ENCODE assay signal across 7 cellular contexts in the genomic region with DNA sequence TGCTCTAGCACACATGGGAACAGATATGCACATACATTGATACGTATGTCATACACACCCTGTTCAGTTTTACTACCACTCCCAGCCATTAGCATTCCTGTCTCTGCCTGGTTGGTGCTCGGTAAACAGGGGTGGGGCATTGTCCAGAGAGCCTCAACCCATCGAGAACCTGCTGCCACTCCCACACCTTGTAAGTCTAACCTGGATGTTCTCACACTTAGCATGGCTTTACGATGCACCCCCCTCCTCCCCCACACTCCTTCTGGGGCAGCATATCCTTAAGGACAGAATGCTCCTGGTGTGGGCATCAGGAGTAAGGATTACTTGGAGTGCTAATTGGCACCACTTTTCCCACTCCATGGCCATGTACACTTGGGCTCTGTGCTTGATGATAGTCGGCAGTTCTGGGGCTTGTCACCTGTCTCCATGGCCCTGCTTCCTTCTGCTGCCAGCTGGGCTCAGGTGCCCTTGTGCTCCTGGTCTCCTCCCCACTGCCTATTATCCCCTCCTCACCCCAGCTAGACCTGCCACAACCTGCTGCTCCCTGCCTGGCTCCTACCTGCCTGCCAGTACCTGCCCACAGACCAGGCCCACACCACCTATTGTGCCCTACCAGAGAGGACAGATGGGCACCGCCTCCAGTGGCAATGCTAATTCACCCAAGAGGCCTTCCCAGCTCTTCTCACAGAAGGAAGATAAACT. TPM values are rescaled to one million over a fixed set of nuclear protein-coding genes. Genes with fewer than 3 reads are reported as not detected.
DNase-seq lines count a peak whose midpoint lies in the region; ATAC-seq, FAIRE-seq and TF ChIP-seq lines count a peak whose summit lies in the region.

No MANE protein-coding gene starts in this region.

- no peak overlapping the region for H3K14ac ChIP-seq in H1 (ENCODE audit: insufficient read length)

- no peak overlapping the region for H2BK5ac ChIP-seq in H1 (ENCODE audit: low read depth, low read length)

- H2AK5ac ChIP-seq in H1 (ENCODE audit: low read depth, low read length), result 0 out of 2 replicates have a peak overlapping the region, but pooled peaks have one; percentile 24

- peaks cover 2% of the 10 kb centered on the region; the same call in 1 of the 2 replicates for H3K23me2 ChIP-seq in H1 (ENCODE audit: low read depth, low read length)

- H3K79me2 ChIP-seq in H1 (ENCODE audit: control insufficient read depth in 1 of 2, insufficient read depth in 2 of 2, low read length in 2 of 2), result no peaks in the 10 kb centered on the region

- TF ChIP-seq POLR2A in H1 (IDR thresholded peaks at IDR 0.05; ENCODE audit: control extremely low read depth in 1 of 2, low read depth in 2 of 2, low read length in 2 of 2), result no peak
- no peak for TF ChIP-seq POLR2A in tibial nerve (IDR thresholded peaks at IDR 0.05)

- POLR2A ChIA-PET in H1 (lab: Charles Lee; ENCODE audit: partially characterized antibody), result interaction anchor here (0.6 to 9.1 kb wide), 13 partner anchors 8 to 76 kb away, joined by 3 to 105 read pairs (median 9); partner anchors contain the start of genes CASC3, MSL1 and NR1D1

- H2BK12ac ChIP-seq in H1 (ENCODE audit: low read depth, low read length), result no peak overlapping the region

- H3K4ac ChIP-seq in H1 (replicated peaks; ENCODE audit: insufficient read length, low read depth, low read length), result no peak overlapping the region

- no peak overlapping the region for H3K18ac ChIP-seq in H1 (ENCODE audit: extremely low read depth, low read length)

- H3K4me1 ChIP-seq in H1 (replicated peaks in 1 of 4; ENCODE audit: control insufficient read depth in 3 of 4, insufficient read depth in 4 of 4, low read length in 3 of 4) (peaks cover 5 to 20% (median 15%) of the 10 kb centered on the region in 4 experiments; a peak in 6 of 7 replicates), tibial nerve (peaks cover 0 to 39% (median 13%) of the 10 kb centered on the region in 4 donors)

- no peaks in the 10 kb centered on the region for H3K79me1 ChIP-seq in H1 (ENCODE audit: low read depth, low read length)

- peak overlapping the region; percentile 0 for H4K91ac ChIP-seq in H1 (replicated peaks; ENCODE audit: insufficient read length, low read length)

- H3K9ac ChIP-seq in H1 (replicated peaks in 1 of 4; ENCODE audit: extremely low read depth in 1 of 4, low read depth in 3 of 4, low read length in 3 of 4), result no peak overlapping the region

- no peaks in the 10 kb centered on the region for H3K9me3 ChIP-seq in H1 (ENCODE audit: insufficient read depth in 2 of 2, low read depth in 1 of 2, low read length in 1 of 2)
- no peaks in the 10 kb centered on the region for H3K9me3 ChIP-seq in tibial nerve

- TF ChIP-seq EP300 in H1 (IDR thresholded peaks at IDR 0.05; ENCODE audit: borderline replicate concordance in 1 of 2, low read depth in 2 of 2, low read length in 2 of 2), result no peak
- TF ChIP-seq EP300 in tibial nerve (IDR thresholded peaks at IDR 0.05), result no peak

- TF ChIP-seq CTCF in H1 (IDR thresholded peaks at IDR 0.05; ENCODE audit: control extremely low read depth in 1 of 3, insufficient read depth in 1 of 3, low read depth in 1 of 3, low read length in 3 of 3) (no peak), tibial nerve (IDR thresholded peaks at IDR 0.05) (no peak)

- no peak overlapping the region for H3K23ac ChIP-seq in H1 (ENCODE audit: insufficient read length)

- H2BK120ac ChIP-seq in H1 (replicated peaks; ENCODE audit: low read depth, low read length), result no peak overlapping the region

- no peak overlapping the region for H2BK20ac ChIP-seq in H1 (ENCODE audit: low read length)

- CTCF ChIA-PET in H1 (lab: Charles Lee; ENCODE audit: partially characterized antibody), result interaction anchor here (0.8 to 7.3 kb wide), 6 partner anchors 8 to 555 kb away, joined by 3 to 59 read pairs (median 6); no protein-coding TSS in a partner anchor

- peaks cover 2 to 19% of the 10 kb centered on the region in 2 experiments for H4K20me1 ChIP-seq in H1 (replicated peaks in 1 of 2; ENCODE audit: control insufficient read depth in 1 of 2, insufficient read depth in 2 of 2, low read length in 2 of 2)

- H3K27ac ChIP-seq in H1 (ENCODE audit: low read depth, low read length) (no peak overlapping the region), tibial nerve (peak overlapping the region in 2 of 4 donors; percentile 65 to 85)

- H2AFZ ChIP-seq in H1 (ENCODE audit: low read length), result no peak overlapping the region

- H3K56ac ChIP-seq in H1 (replicated peaks; ENCODE audit: insufficient read length, low read depth, low read length), result no peak overlapping the region

- H3K27me3 ChIP-seq in H7 (ENCODE audit: control insufficient read depth, insufficient read depth, low read length) (no peaks in the 10 kb centered on the region; the same call in 1 of the 2 replicates), H1 (replicated peaks in 1 of 4; ENCODE audit: control insufficient read depth in 3 of 4, extremely low read depth in 1 of 4, insufficient read depth in 3 of 4, low read length in 3 of 4) (no peaks in the 10 kb centered on the region), tibial nerve (no peaks in the 10 kb centered on the region)

- no peak for FAIRE-seq in H1 (lab: Jason Lieb, UNC)

- H3K36me3 ChIP-seq in H7 (replicated peaks; ENCODE audit: control insufficient read depth, insufficient read depth, low read length) (peaks cover 4% of the 10 kb centered on the region), H1 (ENCODE audit: control insufficient read depth in 2 of 4, insufficient read depth in 4 of 4, low read length in 3 of 4) (peaks cover 11 to 19% (median 12%) of the 10 kb centered on the region in 4 experiments; a peak in 7 of 8 replicates), tibial nerve (peaks cover 0 to 62% (median 0%) of the 10 kb centered on the region in 3 donors)

- no peak for TF ChIP-seq RAD21 in H1 (IDR thresholded peaks at IDR 0.05 in 1 of 2, conservative IDR thresholded peaks at IDR 0.05 in 1 of 2; ENCODE audit: low read depth in 2 of 2, low read length in 2 of 2)

- no peak for ATAC-seq in GM18867 (IDR thresholded peaks at IDR 0.05; ENCODE audit: unreplicated experiment)
- ATAC-seq in HG03442 (IDR thresholded peaks at IDR 0.05; ENCODE audit: unreplicated experiment), result no peak

- DNase-seq in H7 (peak; percentile 44), NCI-H510A (lab: John Stamatoyannopoulos, UW) (peak; percentile 83), H1 (ENCODE audit: low read depth in 1 of 2, low spot score in 2 of 2) (no peak), renal cortical epithelial cell (ENCODE audit: low read depth) (peak; percentile 47), tibial nerve (ENCODE audit: low spot score in 2 of 2) (no peak)

- H4K8ac ChIP-seq in H1 (ENCODE audit: extremely low read depth, insufficient read depth, low read length), result no peak overlapping the region

- no peak overlapping the region for H4K5ac ChIP-seq in H1 (ENCODE audit: insufficient read length, low read depth, low read length)

- peak overlapping the region; percentile 38 to 59; a peak in 3 of 4 replicates for H3K4me2 ChIP-seq in H1 (ENCODE audit: insufficient read depth in 1 of 2, low read depth in 2 of 2, low read length in 2 of 2)

- 82% methylated on average over 6 of the region's 6 CpGs; no CpG with 5 or more reads in 1 of the 2 experiments for WGBS in H1 (ENCODE audit: extremely low coverage in 1 of 2, insufficient coverage in 1 of 2, insufficient read length in 1 of 2, insufficient replicate concordance in 2 of 2, low coverage in 1 of 2, low lambda C conversion rate in 2 of 2, missing lambda C conversion rate in 1 of 2), 2 experiments
- 74 to 80% methylated on average over 6 of the region's 6 CpGs for WGBS in tibial nerve, 2 donors

- no peak overlapping the region for H3K4me3 ChIP-seq in H7 (ENCODE audit: insufficient read depth, low read depth, low read length)
- H3K4me3 ChIP-seq in H1 (ENCODE audit: extremely low read depth in 1 of 4, insufficient read depth in 2 of 4, low read depth in 3 of 4, low read length in 4 of 4), result peak overlapping the region in 1 of 4 experiments; percentile 80; a peak in 1 of 8 replicates
- H3K4me3 ChIP-seq in tibial nerve, result no peak overlapping the region

- H2BK15ac ChIP-seq in H1 (ENCODE audit: low read length), result no peak overlapping the region; the same call in 1 of the 2 replicates

RNA-seq across cellular contexts. Expression of gene RAPGEFL1, which starts 0.7 kb away (rescaled TPM):
- 3.9 and 5.4 TPM in 2 replicates for total RNA-seq in H7 (2014; rRNA removed; shearing (Covaris generic))
- 18.1 and 20.2 TPM in 2 replicates for total RNA-seq in H1 (2021; fragmentation: NEBNext Ultra II Directional; extraction: Animal tissue kit (Norgen Biotek cat#: 25700))
- 20.0 and 25.0 TPM in 2 replicates for polyA plus RNA-seq in H1 (2011; rRNA removed)
- polyA plus RNA-seq in H1 (2011; cell fraction: cytosol; rRNA removed), result 18.6 TPM
- 80.0 TPM for polyA plus RNA-seq in H1 (2011; cell fraction: nucleus; rRNA removed)
- polyA plus RNA-seq in H1 (2012, experiment 1 of 2), result 19.0 to 23.2 TPM (median 20.9 TPM) in 4 replicates
- 16.1 TPM for polyA plus RNA-seq in H1 (2012, experiment 2 of 2)
- polyA plus RNA-seq in H1 (2013, experiment 1 of 2), result 9.5 TPM
- 8.0 TPM for polyA plus RNA-seq in H1 (2013, experiment 2 of 2)
- 14.1 and 20.0 TPM in 2 replicates for polyA minus RNA-seq in H1 (2011; rRNA and poly(A)+ RNA removed)
- 12.9 TPM for polyA minus RNA-seq in H1 (2011; cell fraction: cytosol; rRNA and poly(A)+ RNA removed)
- 27.9 TPM for polyA minus RNA-seq in H1 (2011; cell fraction: nucleus; rRNA and poly(A)+ RNA removed)
- 1.8 TPM in 1 of 2 replicates, not detected in the other for total RNA-seq in renal cortical epithelial cell
- 10 to 100 TPM in 1 of 4 donors, 1 to 10 TPM in 3; 4.8 to 30.0 (median 6.9) TPM for total RNA-seq in tibial nerve

RNA-seq across cellular contexts. Expression of gene CASC3, which starts 36.2 kb away (rescaled TPM):
- total RNA-seq in H7 (2014; rRNA removed; shearing (Covaris generic)), result 55.4 and 76.0 TPM in 2 replicates
- 114 and 116 TPM in 2 replicates for total RNA-seq in H1 (2021; fragmentation: NEBNext Ultra II Directional; extraction: Animal tissue kit (Norgen Biotek cat#: 25700))
- 80.2 and 85.7 TPM in 2 replicates for polyA plus RNA-seq in H1 (2011; rRNA removed)
- 63.6 TPM for polyA plus RNA-seq in H1 (2011; cell fraction: cytosol; rRNA removed)
- 136 TPM for polyA plus RNA-seq in H1 (2011; cell fraction: nucleus; rRNA removed)
- polyA plus RNA-seq in H1 (2012, experiment 1 of 2), result 79.5 to 94.5 TPM (median 87.8 TPM) in 4 replicates
- 49.9 TPM for polyA plus RNA-seq in H1 (2012, experiment 2 of 2)
- 60.2 TPM for polyA plus RNA-seq in H1 (2013, experiment 1 of 2)
- 58.7 TPM for polyA plus RNA-seq in H1 (2013, experiment 2 of 2)
- 76.1 and 78.3 TPM in 2 replicates for polyA minus RNA-seq in H1 (2011; rRNA and poly(A)+ RNA removed)
- polyA minus RNA-seq in H1 (2011; cell fraction: cytosol; rRNA and poly(A)+ RNA removed), result 36.5 TPM
- 81.4 TPM for polyA minus RNA-seq in H1 (2011; cell fraction: nucleus; rRNA and poly(A)+ RNA removed)
- total RNA-seq in renal cortical epithelial cell (19.4 and 31.0 TPM in 2 replicates), tibial nerve (100 to 1,000 TPM in 1 of 4 donors, 10 to 100 TPM in 3; 85.2 to 122 (median 93.4) TPM)

RNA-seq across cellular contexts. Expression of gene WIPF2, which starts 42.5 kb away (rescaled TPM):
- total RNA-seq in H7 (2014; rRNA removed; shearing (Covaris generic)), result 3.7 and 5.4 TPM in 2 replicates
- 21.1 and 25.3 TPM in 2 replicates for total RNA-seq in H1 (2021; fragmentation: NEBNext Ultra II Directional; extraction: Animal tissue kit (Norgen Biotek cat#: 25700))
- polyA plus RNA-seq in H1 (2011; rRNA removed), result 6.9 and 9.2 TPM in 2 replicates
- polyA plus RNA-seq in H1 (2011; cell fraction: cytosol; rRNA removed), result 3.8 TPM
- 8.9 TPM for polyA plus RNA-seq in H1 (2011; cell fraction: nucleus; rRNA removed)
- polyA plus RNA-seq in H1 (2012, experiment 1 of 2), result 14.4 to 20.0 TPM (median 16.0 TPM) in 4 replicates
- polyA plus RNA-seq in H1 (2012, experiment 2 of 2), result 9.9 TPM
- 13.7 TPM for polyA plus RNA-seq in H1 (2013, experiment 1 of 2)
- polyA plus RNA-seq in H1 (2013, experiment 2 of 2), result 13.5 TPM
- 7.9 and 9.3 TPM in 2 replicates for polyA minus RNA-seq in H1 (2011; rRNA and poly(A)+ RNA removed)
- polyA minus RNA-seq in H1 (2011; cell fraction: cytosol; rRNA and poly(A)+ RNA removed), result 6.1 TPM
- polyA minus RNA-seq in H1 (2011; cell fraction: nucleus; rRNA and poly(A)+ RNA removed), result 4.3 TPM
- total RNA-seq in renal cortical epithelial cell (9.6 and 24.5 TPM in 2 replicates), tibial nerve (10 to 100 TPM in 2 of 4 donors, 1 to 10 TPM in 2; 7.7 to 11.1 (median 9.5) TPM)

RNA-seq across cellular contexts. Expression of gene MSL1, which starts 54.8 kb away (rescaled TPM):
- total RNA-seq in H7 (2014; rRNA removed; shearing (Covaris generic)), result 44.2 and 70.0 TPM in 2 replicates
- 66.5 and 69.2 TPM in 2 replicates for total RNA-seq in H1 (2021; fragmentation: NEBNext Ultra II Directional; extraction: Animal tissue kit (Norgen Biotek cat#: 25700))
- 18.2 and 24.1 TPM in 2 replicates for polyA plus RNA-seq in H1 (2011; rRNA removed)
- polyA plus RNA-seq in H1 (2011; cell fraction: cytosol; rRNA removed), result 39.2 TPM
- 50.9 TPM for polyA plus RNA-seq in H1 (2011; cell fraction: nucleus; rRNA removed)
- polyA plus RNA-seq in H1 (2012, experiment 1 of 2), result 47.3 to 75.1 TPM (median 51.3 TPM) in 4 replicates
- 24.4 TPM for polyA plus RNA-seq in H1 (2012, experiment 2 of 2)
- polyA plus RNA-seq in H1 (2013, experiment 1 of 2), result 59.8 TPM
- polyA plus RNA-seq in H1 (2013, experiment 2 of 2), result 53.4 TPM
- polyA minus RNA-seq in H1 (2011; rRNA and poly(A)+ RNA removed), result 35.9 and 42.1 TPM in 2 replicates
- 35.1 TPM for polyA minus RNA-seq in H1 (2011; cell fraction: cytosol; rRNA and poly(A)+ RNA removed)
- 36.6 TPM for polyA minus RNA-seq in H1 (2011; cell fraction: nucleus; rRNA and poly(A)+ RNA removed)
- total RNA-seq in renal cortical epithelial cell (21.9 and 47.7 TPM in 2 replicates), tibial nerve (100 to 1,000 TPM in 3 of 4 donors, 10 to 100 TPM in 1; 78.0 to 113 (median 107) TPM)

Comparison
In these comparisons a context has a peak if more than half of its experiments do, and no peak if none do; other contexts are left out.
1. DNase-seq: peak in H7 (single experiment), NCI-H510A (single experiment) and renal cortical epithelial cell (single experiment); none in H1 (0 of 2) and tibial nerve (0 of 2).